Comparison of ENCODE assay signal across 9 cellular contexts in the genomic region with DNA sequence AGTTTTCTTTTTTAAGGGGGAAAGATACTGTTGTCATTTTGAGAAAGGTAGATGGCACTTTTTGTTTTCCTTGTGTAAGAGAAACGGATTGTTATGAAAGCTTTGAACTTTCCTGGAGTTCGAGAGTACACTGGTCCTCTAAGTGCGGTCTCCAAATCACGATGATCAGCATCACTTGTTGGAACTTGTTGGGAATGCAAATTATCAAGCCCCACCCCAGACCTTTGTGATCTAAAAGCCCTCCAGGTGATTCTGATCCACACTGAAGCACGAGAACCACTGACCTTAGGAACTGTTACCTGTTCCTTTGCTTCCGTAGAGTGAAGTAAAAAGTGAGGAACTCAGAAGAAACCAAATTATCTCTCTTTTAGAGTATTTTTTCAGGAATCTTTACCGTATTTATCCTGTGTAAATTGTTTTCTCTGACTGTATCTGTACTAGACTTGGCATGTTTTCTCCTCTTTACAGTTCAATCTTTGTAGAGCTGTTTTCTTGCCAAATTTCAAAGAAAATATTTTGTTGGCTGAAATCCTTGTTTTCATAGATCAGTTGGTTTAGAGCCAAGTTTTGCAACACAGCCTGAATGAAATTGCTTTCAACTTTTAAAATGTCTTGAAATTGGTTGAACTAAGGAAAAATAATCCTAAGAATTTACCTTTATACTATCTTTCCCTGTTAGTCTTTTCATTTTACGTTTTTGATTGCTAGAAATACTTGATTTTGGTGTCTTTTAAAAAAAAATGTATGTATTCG. TPM values are rescaled to one million over a fixed set of nuclear protein-coding genes. Genes with fewer than 3 reads are reported as not detected.
DNase-seq lines count a peak whose midpoint lies in the region; ATAC-seq, FAIRE-seq and TF ChIP-seq lines count a peak whose summit lies in the region.
"Had no signal": no experiment of that assay in that cellular context is flagged by ENCODE, and none has a peak within 500 bp of the region (broad histone marks: within the 10 kb centered on the region; RNA-seq: fewer than 3 reads in every experiment).

No MANE protein-coding gene starts in this region.

- in situ Hi-C loops in GM12878 (cut with MboI): no loop called here

- H3K36me3 ChIP-seq in HUES64 (ENCODE audit: insufficient read depth, low read length) (peaks cover 33% of the 10 kb centered on the region), GM12878 (ENCODE audit: control insufficient read depth in 2 of 2, insufficient read depth in 2 of 2, low read length in 1 of 2) (peaks cover 1 to 12% of the 10 kb centered on the region in 2 experiments; a peak in 2 of 4 replicates), right lobe of liver (peaks cover 0 to 26% (median 14%) of the 10 kb centered on the region in 4 donors), upper lobe of left lung (peaks cover 14 to 24% (median 18%) of the 10 kb centered on the region in 4 donors)

- RAD21 ChIA-PET in GM12878 (lab: Charles Lee; ENCODE audit: unreplicated experiment): interaction anchor here (0.7 to 2.7 kb wide), 2 partner anchors 36 to 1325 kb away, joined by 3 to 7 read pairs; no protein-coding TSS in a partner anchor

- WGBS in HUES64: 75% methylated on average over 8 of the region's 9 CpGs
- 93% methylated on average over 9 of the region's 9 CpGs for WGBS in GM12878 (ENCODE audit: insufficient coverage, insufficient replicate concordance, low lambda C conversion rate, missing lambda C conversion rate)
- WGBS in right lobe of liver (ENCODE audit: insufficient coverage, low coverage, low lambda C conversion rate, missing lambda C conversion rate): 11% methylated on average over 9 of the region's 9 CpGs
- WGBS in upper lobe of left lung, 2 donors: 21 to 23% methylated on average over 9 of the region's 9 CpGs

- CTCF ChIA-PET in AG04450 (lab: Charles Lee): interaction anchor here (0.7 to 1.1 kb wide), 3 partner anchors 20 to 505 kb away, joined by 3 read pairs; no protein-coding TSS in a partner anchor
- CTCF ChIA-PET in GM12878 (lab: Yijun Ruan, JAX): no interaction called here

- TF ChIP-seq EP300 in GM12878 (IDR thresholded peaks at IDR 0.05; ENCODE audit: borderline replicate concordance in 1 of 2, control insufficient read depth in 1 of 2, low read depth in 2 of 2, low read length in 2 of 2): no peak
- peak in 1 of 4 donors; percentile 64 for TF ChIP-seq EP300 in upper lobe of left lung (IDR thresholded peaks at IDR 0.05)

- peak overlapping the region; percentile 56 for H3K4me2 ChIP-seq in GM12878 (ENCODE audit: control insufficient read depth, insufficient read depth)

- H3K27ac ChIP-seq in AG04450 (ENCODE audit: low read depth, low read length) (no peak overlapping the region), HUES64 (ENCODE audit: low read depth, low read length) (no peak overlapping the region), GM12878 (ENCODE audit: control insufficient read depth, insufficient read depth) (peak overlapping the region; percentile 43; the same call in 1 of the 2 replicates), right lobe of liver (peak overlapping the region; percentile 51 to 99 (median 97)), upper lobe of left lung (peak overlapping the region; percentile 34 to 96 (median 51))

- SMC1A ChIA-PET in GM12878 (lab: Charles Lee; ENCODE audit: uncharacterized antibody, unreplicated experiment): interaction anchor here (0.6 to 2.8 kb wide), 7 partner anchors 20 to 1629 kb away, joined by 3 to 8 read pairs (median 4); no protein-coding TSS in a partner anchor

- H3K4me1 ChIP-seq in HUES64 (ENCODE audit: insufficient read depth, low read length) (peaks cover 30% of the 10 kb centered on the region), GM12878 (ENCODE audit: control insufficient read depth, insufficient read depth, low read length) (peaks cover 3% of the 10 kb centered on the region; the same call in 1 of the 2 replicates), right lobe of liver (peaks cover 0 to 50% (median 14%) of the 10 kb centered on the region in 4 donors), upper lobe of left lung (peaks cover 39 to 51% (median 44%) of the 10 kb centered on the region in 4 donors)

- H3K4me3 ChIP-seq in AG04450 (ENCODE audit: low read depth, low read length) (peak overlapping the region; percentile 46), HUES64 (ENCODE audit: low read length) (peak overlapping the region; percentile 17; the same call in 1 of the 2 replicates), GM12878 (peak overlapping the region; percentile 66; the same call in 1 of the 2 replicates), right lobe of liver (peak overlapping the region in 2 of 3 donors; percentile 12 to 23), upper lobe of left lung (peak overlapping the region in 3 of 4 donors; percentile 3 to 30 (median 27))
- H3K4me3 ChIP-seq: HAP-1 had no signal

- no peaks in the 10 kb centered on the region for H3K9me3 ChIP-seq in AG04450 (ENCODE audit: control insufficient read depth, insufficient read depth, low read length)
- H3K9me3 ChIP-seq in HUES64 (ENCODE audit: insufficient read depth, low read depth, low read length): no peaks in the 10 kb centered on the region
- H3K9me3 ChIP-seq in GM12878 (replicated peaks; ENCODE audit: control insufficient read depth, insufficient read depth, low read length): no peaks in the 10 kb centered on the region
- H3K9me3 ChIP-seq in right lobe of liver: no peaks in the 10 kb centered on the region
- no peaks in the 10 kb centered on the region for H3K9me3 ChIP-seq in upper lobe of left lung
- H3K9me3 ChIP-seq: HAP-1 had no signal

- DNase-seq in AG04450 (ENCODE audit: low read depth, low spot score): no peak
- DNase-seq in GM12878 (ENCODE audit: low read depth, low spot score): no peak
- DNase-seq in right lobe of liver: peak in 1 of 3 donors; percentile 69
- DNase-seq in upper lobe of left lung: peak in 1 of 2 donors; percentile 76
- DNase-seq in NOMO-1 (lab: John Stamatoyannopoulos, UW; ENCODE audit: unreplicated experiment in 2 of 2): no peak

- no peak for FAIRE-seq in GM12878 (lab: Jason Lieb, UNC)

- peaks cover 67% of the 10 kb centered on the region for H3K79me2 ChIP-seq in GM12878 (ENCODE audit: control insufficient read depth, insufficient read depth, low read length)

- POLR2A ChIA-PET in AG04450 (lab: Yijun Ruan, JAX) (no interaction called here), GM12878 (lab: Charles Lee) (interaction anchor here (0.5 to 3.3 kb wide), 8 partner anchors 27 to 482 kb away, joined by 3 to 45 read pairs (median 4); a partner anchor contains a TSS)

- TF ChIP-seq POLR2A in GM12878 (IDR thresholded peaks at IDR 0.05; ENCODE audit: low read depth, low read length) (no peak), right lobe of liver (IDR thresholded peaks at IDR 0.05) (no peak), upper lobe of left lung (IDR thresholded peaks at IDR 0.05) (no peak)

- H4K20me1 ChIP-seq in GM12878 (ENCODE audit: control insufficient read depth, insufficient read depth): peaks cover 2% of the 10 kb centered on the region; the same call in 1 of the 2 replicates

- no TSS peak for BruUV-seq in GM12878 (replicated peaks; lab: Mats Ljungman, UMichigan)

- no peak overlapping the region; the same call in 1 of the 2 replicates for H2AFZ ChIP-seq in GM12878 (ENCODE audit: control insufficient read depth, low read depth, low read length)

- H3K27me3 ChIP-seq in AG04450 (ENCODE audit: control insufficient read depth, insufficient read depth, low read length) (no peaks in the 10 kb centered on the region), HUES64 (ENCODE audit: insufficient read depth, low read length) (no peaks in the 10 kb centered on the region), GM12878 (replicated peaks in 1 of 2; ENCODE audit: control insufficient read depth in 2 of 2, insufficient read depth in 2 of 2, low read length in 1 of 2) (no peaks in the 10 kb centered on the region), right lobe of liver (no peaks in the 10 kb centered on the region), upper lobe of left lung (no peaks in the 10 kb centered on the region)

- no peak for ATAC-seq in GM12878
- peak; percentile 1 to 30 (median 14) for ATAC-seq in right lobe of liver
- ATAC-seq in upper lobe of left lung (ENCODE audit: low FRiP score in 2 of 2): no peak
- no peak for ATAC-seq in GM21390 (IDR thresholded peaks at IDR 0.05; ENCODE audit: unreplicated experiment)
- no peak for ATAC-seq in GM18870 (IDR thresholded peaks at IDR 0.05; ENCODE audit: unreplicated experiment)

- H3K9ac ChIP-seq in HUES64 (ENCODE audit: low read depth, low read length) (no peak overlapping the region), GM12878 (ENCODE audit: control insufficient read depth, insufficient read depth, low read length) (peak overlapping the region; percentile 32)

- TF ChIP-seq CTCF in AG04450 (IDR thresholded peaks at IDR 0.05; ENCODE audit: low read depth, low read length): no peak
- no peak for TF ChIP-seq CTCF in GM12878 (IDR thresholded peaks at IDR 0.05 in 2 of 3, conservative IDR thresholded peaks at IDR 0.05 in 1 of 3; ENCODE audit: control insufficient read depth in 2 of 3, extremely low read depth in 1 of 3, insufficient read depth in 1 of 3, low read depth in 3 of 3, low read length in 3 of 3)
- no peak for TF ChIP-seq CTCF in right lobe of liver (IDR thresholded peaks at IDR 0.05)
- TF ChIP-seq CTCF in upper lobe of left lung (IDR thresholded peaks at IDR 0.05): no peak

- intact Hi-C loops in GM12878 (cut with micrococcal nuclease; ENCODE audit: unreplicated experiment): loop anchor here (5.0 kb wide), 1 partner anchor 412 kb away; no protein-coding TSS in a partner anchor
- intact Hi-C loops in right lobe of liver (cut with DNase I): no loop called here

- TF ChIP-seq RAD21 in GM12878 (IDR thresholded peaks at IDR 0.05; ENCODE audit: insufficient read depth, low read depth, low read length): no peak

RNA-seq across cellular contexts. Expression of a gene that starts 4.0 kb away (rescaled TPM):
- polyA plus RNA-seq in AG04450 (2011; rRNA removed) (59.5 and 86.4 TPM in 2 replicates), GM12878 (2011; rRNA removed) (96.8 and 98.5 TPM in 2 replicates), GM12878 (2014; fragmentation: Illumina TruSeq; extraction: Trizol) (61.9 and 75.9 TPM in 2 replicates), GM12878 (2014; fragmentation: Nextera tagmentation; extraction: Ambion mirVana) (10 to 100 TPM; 65.5 to 77.7 TPM), GM12878 (2014; rRNA removed) (37.6 and 46.4 TPM in 2 replicates), GM12878 (2016; fragmentation: Nextera tagmentation; extraction: Ambion mirVana) (100 to 1,000 TPM; 119 to 122 TPM)
- polyA minus RNA-seq in AG04450 (2011; rRNA and poly(A)+ RNA removed): 54.3 and 61.9 TPM in 2 replicates
- polyA plus RNA-seq in HUES64 (2013, experiment 1 of 2): 46.4 TPM
- polyA plus RNA-seq in HUES64 (2013, experiment 2 of 2): 53.9 TPM
- 33.1 and 35.1 TPM in 2 replicates for total RNA-seq in GM12878 (2013; cell fraction: nucleolus; rRNA removed)
- total RNA-seq in GM12878 (2014; rRNA removed) (43.2 and 53.3 TPM in 2 replicates), GM12878 (2014; rRNA removed; fragmentation: Illumina TruSeq; extraction: Trizol) (46.4 and 48.5 TPM in 2 replicates), GM12878 (2021) (48.0 and 49.7 TPM in 2 replicates), right lobe of liver (10 to 100 TPM; 21.6 to 40.7 (median 26.6) TPM), upper lobe of left lung (10 to 100 TPM; 23.3 to 85.3 (median 50.4) TPM)
- 39.7 TPM for polyA plus RNA-seq in GM12878 (2011; ENCODE audit: low read depth)
- 28.4 and 28.9 TPM in 2 replicates for polyA plus RNA-seq in GM12878 (2011; cell fraction: cytosol; rRNA removed)
- polyA plus RNA-seq in GM12878 (2011; cell fraction: nucleus; rRNA removed): 27.6 and 27.7 TPM in 2 replicates
- 49.7 and 62.4 TPM in 2 replicates for polyA plus RNA-seq in GM12878 (2012)
- polyA minus RNA-seq in GM12878 (2011; rRNA and poly(A)+ RNA removed): 29.9 and 47.2 TPM in 2 replicates
- 13.9 and 17.6 TPM in 2 replicates for polyA minus RNA-seq in GM12878 (2011; cell fraction: cytosol; rRNA and poly(A)+ RNA removed)
- 9.1 and 15.5 TPM in 2 replicates for polyA minus RNA-seq in GM12878 (2011; cell fraction: nucleus; rRNA and poly(A)+ RNA removed)

RNA-seq across cellular contexts. Expression of a gene that starts 49.0 kb away (rescaled TPM):
- polyA plus RNA-seq in AG04450 (2011; rRNA removed) (6.3 and 12.5 TPM in 2 replicates), GM12878 (2011; rRNA removed) (63.9 and 131 TPM in 2 replicates), GM12878 (2014; fragmentation: Illumina TruSeq; extraction: Trizol) (93.0 and 111 TPM in 2 replicates), GM12878 (2014; fragmentation: Nextera tagmentation; extraction: Ambion mirVana) (10 to 100 TPM; 58.1 to 64.4 TPM), GM12878 (2014; rRNA removed) (36.1 and 44.1 TPM in 2 replicates), GM12878 (2016; fragmentation: Nextera tagmentation; extraction: Ambion mirVana) (100 to 1,000 TPM; 117 to 122 TPM)
- polyA minus RNA-seq in AG04450 (2011; rRNA and poly(A)+ RNA removed): 1.6 and 2.5 TPM in 2 replicates
- polyA plus RNA-seq in HUES64 (2013, experiment 1 of 2): 65.8 TPM
- polyA plus RNA-seq in HUES64 (2013, experiment 2 of 2): 83.0 TPM
- 24.5 and 26.0 TPM in 2 replicates for total RNA-seq in GM12878 (2013; cell fraction: nucleolus; rRNA removed)
- total RNA-seq in GM12878 (2014; rRNA removed) (55.2 and 75.9 TPM in 2 replicates), GM12878 (2014; rRNA removed; fragmentation: Illumina TruSeq; extraction: Trizol) (96.7 and 101 TPM in 2 replicates), GM12878 (2021) (52.6 and 59.3 TPM in 2 replicates), right lobe of liver (1 to 10 TPM in 4 of 6 experiments, under 1 TPM in 2; 0.11 to 3.0 (median 1.1) TPM), upper lobe of left lung (1 to 10 TPM in 5 of 6 donors, under 1 TPM in 1; 0.74 to 4.2 (median 1.9) TPM)
- polyA plus RNA-seq in GM12878 (2011; ENCODE audit: low read depth): 13.8 TPM
- polyA plus RNA-seq in GM12878 (2011; cell fraction: cytosol; rRNA removed): 16.7 and 19.6 TPM in 2 replicates
- polyA plus RNA-seq in GM12878 (2011; cell fraction: nucleus; rRNA removed): 34.3 and 53.5 TPM in 2 replicates
- 18.8 and 33.5 TPM in 2 replicates for polyA plus RNA-seq in GM12878 (2012)
- 22.7 and 22.8 TPM in 2 replicates for polyA minus RNA-seq in GM12878 (2011; rRNA and poly(A)+ RNA removed)
- 10.8 and 14.7 TPM in 2 replicates for polyA minus RNA-seq in GM12878 (2011; cell fraction: cytosol; rRNA and poly(A)+ RNA removed)
- polyA minus RNA-seq in GM12878 (2011; cell fraction: nucleus; rRNA and poly(A)+ RNA removed): 14.3 and 16.6 TPM in 2 replicates

RNA-seq across cellular contexts. Expression of a gene that starts 49.6 kb away (rescaled TPM):
- polyA plus RNA-seq in AG04450 (2011; rRNA removed) (3.8 and 5.6 TPM in 2 replicates), GM12878 (2011; rRNA removed) (25.0 and 50.1 TPM in 2 replicates), GM12878 (2014; fragmentation: Illumina TruSeq; extraction: Trizol) (21.8 and 24.0 TPM in 2 replicates), GM12878 (2014; fragmentation: Nextera tagmentation; extraction: Ambion mirVana) (10 to 100 TPM in 1 of 2 experiments, 1 to 10 TPM in 1; 9.1 to 18.1 TPM), GM12878 (2014; rRNA removed) (19.5 and 22.5 TPM in 2 replicates), GM12878 (2016; fragmentation: Nextera tagmentation; extraction: Ambion mirVana) (100 to 1,000 TPM; 114 to 133 TPM)
- 1.4 and 1.8 TPM in 2 replicates for polyA minus RNA-seq in AG04450 (2011; rRNA and poly(A)+ RNA removed)
- 31.4 TPM for polyA plus RNA-seq in HUES64 (2013, experiment 1 of 2)
- polyA plus RNA-seq in HUES64 (2013, experiment 2 of 2): 41.1 TPM
- 38.4 and 41.6 TPM in 2 replicates for total RNA-seq in GM12878 (2013; cell fraction: nucleolus; rRNA removed)
- total RNA-seq in GM12878 (2014; rRNA removed) (23.7 and 24.1 TPM in 2 replicates), GM12878 (2014; rRNA removed; fragmentation: Illumina TruSeq; extraction: Trizol) (20.7 and 25.3 TPM in 2 replicates), GM12878 (2021) (50.4 and 53.9 TPM in 2 replicates), right lobe of liver (10 to 100 TPM in 4 of 6 experiments, 1 to 10 TPM in 2; 2.0 to 16.9 (median 11.8) TPM), upper lobe of left lung (10 to 100 TPM in 2 of 6 donors, 1 to 10 TPM in 4; 3.1 to 25.6 (median 7.9) TPM)
- 4.3 TPM for polyA plus RNA-seq in GM12878 (2011; ENCODE audit: low read depth)
- polyA plus RNA-seq in GM12878 (2011; cell fraction: cytosol; rRNA removed): 7.3 and 7.8 TPM in 2 replicates
- 11.5 and 12.9 TPM in 2 replicates for polyA plus RNA-seq in GM12878 (2011; cell fraction: nucleus; rRNA removed)
- 23.8 TPM in 2 replicates for polyA plus RNA-seq in GM12878 (2012)
- polyA minus RNA-seq in GM12878 (2011; rRNA and poly(A)+ RNA removed): 7.6 and 11.0 TPM in 2 replicates
- 4.5 and 11.9 TPM in 2 replicates for polyA minus RNA-seq in GM12878 (2011; cell fraction: cytosol; rRNA and poly(A)+ RNA removed)
- polyA minus RNA-seq in GM12878 (2011; cell fraction: nucleus; rRNA and poly(A)+ RNA removed): 10.6 and 16.1 TPM in 2 replicates

Comparison
In these comparisons a context has a peak if more than half of its experiments do, and no peak if none do; other contexts are left out.
1. H3K27ac ChIP-seq: peak in GM12878 (single experiment), right lobe of liver (3 of 3) and upper lobe of left lung (4 of 4); none in AG04450 (single experiment) and HUES64 (single experiment).
2. ATAC-seq: peak in right lobe of liver (4 of 4); none in GM12878 (single experiment), upper lobe of left lung (0 of 2), GM21390 (single experiment) and GM18870 (single experiment).
3. RNA of a gene that starts 49.0 kb away (total RNA-seq): 24.5 to 101 TPM in GM12878; 0.74 to 4.2 TPM in upper lobe of left lung and 0.11 to 3.0 TPM in right lobe of liver; every median in the first group is over 4 times any median in the second.
4. Peak in every context shown above with its lines, with median percentiles within 50 percentile points of each other: H3K4me3 ChIP-seq.